ENCODE assay signal across 8 cellular contexts in the genomic region with DNA sequence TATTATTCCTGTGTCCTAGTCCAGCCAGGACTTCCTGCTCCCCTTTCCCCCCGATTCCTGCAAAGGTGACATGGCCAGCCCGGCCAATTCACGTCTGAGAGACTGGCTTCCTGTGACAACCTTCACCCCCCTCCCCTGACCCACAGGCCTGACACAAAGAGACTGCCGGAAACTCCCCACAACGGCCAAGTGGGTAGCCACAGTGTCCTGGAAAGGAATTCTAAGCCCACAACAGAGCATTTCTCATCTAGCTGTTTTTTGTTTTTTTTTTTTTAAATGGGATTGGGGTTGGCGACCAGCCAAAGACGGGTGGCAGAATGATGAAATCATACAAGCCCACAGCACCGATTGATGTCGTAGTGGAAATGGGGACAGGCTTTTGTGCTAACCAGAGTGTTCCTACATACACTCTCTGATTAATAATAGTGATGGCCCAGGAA. TPM values are rescaled to one million over a fixed set of nuclear protein-coding genes. Genes with fewer than 3 reads are reported as not detected.
A peak's percentile ranks its signal among the peaks of the same experiment; 100 is the strongest.
DNase-seq lines count a peak whose midpoint lies in the region; ATAC-seq, FAIRE-seq and TF ChIP-seq lines count a peak whose summit lies in the region.

No MANE protein-coding gene starts in this region.

- H3K27me3 Mint-ChIP-seq in WTC11 (ENCODE audit: low read depth), result no peaks in the 10 kb centered on the region

- BruUV-seq in endothelial cell of umbilical vein (replicated peaks; lab: Mats Ljungman, UMichigan), result no TSS peak

- CTCF ChIA-PET in WTC11 (lab: Charles Lee) (interaction anchor here (1.0 to 2.6 kb wide), 3 partner anchors 40 to 51 kb away, joined by 3 to 13 read pairs (median 3); partner anchors contain the start of gene SLC13A5), endothelial cell of umbilical vein (lab: Charles Lee) (interaction anchor here (1.0 to 5.8 kb wide), 2 partner anchors 19 to 90 kb away, joined by 3 to 81 read pairs; no protein-coding TSS in a partner anchor)

- no peak for TF ChIP-seq CTCF in WTC11 (IDR thresholded peaks at IDR 0.05)
- TF ChIP-seq CTCF in endothelial cell of umbilical vein (IDR thresholded peaks at IDR 0.05; ENCODE audit: extremely low read depth in 1 of 2, insufficient read depth in 1 of 2, low read depth in 1 of 2, low read length in 2 of 2), result no peak
- no peak for TF ChIP-seq CTCF in tibial artery (IDR thresholded peaks at IDR 0.05)

- H3K4me3 ChIP-seq in endothelial cell of umbilical vein (replicated peaks in 1 of 3; ENCODE audit: insufficient read depth in 1 of 3, low read depth in 1 of 3, low read length in 3 of 3) (peak overlapping the region in 1 of 3 experiments; percentile 13), muscle layer of duodenum (ENCODE audit: low read depth in 1 of 2, low read length in 2 of 2) (no peak overlapping the region), tibial artery (peak overlapping the region in 1 of 2 donors; percentile 25)

- H3K9me3 ChIP-seq in endothelial cell of umbilical vein (replicated peaks; ENCODE audit: control insufficient read depth, insufficient read depth, low read length) (no peaks in the 10 kb centered on the region), muscle layer of duodenum (ENCODE audit: control insufficient read depth in 1 of 2, low read length in 2 of 2) (no peaks in the 10 kb centered on the region), tibial artery (no peaks in the 10 kb centered on the region)

- DNase-seq in SKM-1 (lab: John Stamatoyannopoulos, UW; ENCODE audit: unreplicated experiment) (peak; percentile 1), SKM-1 treated with dmso at 0.1 percent for 144 hours (lab: John Stamatoyannopoulos, UW; ENCODE audit: unreplicated experiment) (no peak), WTC11 (ENCODE audit: low spot score) (peak; percentile 29), endothelial cell of umbilical vein (ENCODE audit: low read depth, low spot score) (peak; percentile 87), tibial artery (peak; percentile 66 to 77)

- POLR2A ChIA-PET in WTC11 (lab: Charles Lee) (interaction anchor here (0.7 kb wide), 1 partner anchor 9 kb away, joined by 3 read pairs; no protein-coding TSS in a partner anchor), endothelial cell of umbilical vein (lab: Charles Lee) (no interaction called here)

- H4K20me1 ChIP-seq in endothelial cell of umbilical vein (replicated peaks; ENCODE audit: control insufficient read depth, extremely low read depth, insufficient read depth, low read length), result no peaks in the 10 kb centered on the region

- no peaks in the 10 kb centered on the region for H3K27me3 ChIP-seq in endothelial cell of umbilical vein (ENCODE audit: control insufficient read depth in 2 of 2, insufficient read depth in 2 of 2, low read length in 2 of 2)
- H3K27me3 ChIP-seq in muscle layer of duodenum (ENCODE audit: low read depth, low read length), result no peaks in the 10 kb centered on the region
- H3K27me3 ChIP-seq in tibial artery, result no peaks in the 10 kb centered on the region

- FAIRE-seq in endothelial cell of umbilical vein (lab: Jason Lieb, UNC), result peak; percentile 82

- H3K36me3 ChIP-seq in endothelial cell of umbilical vein (ENCODE audit: control insufficient read depth in 2 of 2, extremely low read depth in 1 of 2, insufficient read depth in 2 of 2, low read length in 2 of 2), result no peaks in the 10 kb centered on the region
- peaks cover 0 to 7% of the 10 kb centered on the region in 2 donors for H3K36me3 ChIP-seq in muscle layer of duodenum (ENCODE audit: control insufficient read depth in 1 of 2, insufficient read depth in 2 of 2, low read length in 2 of 2)
- no peaks in the 10 kb centered on the region for H3K36me3 ChIP-seq in tibial artery

- H2AFZ ChIP-seq in endothelial cell of umbilical vein (ENCODE audit: low read depth, low read length), result no peak overlapping the region

- H3K36me3 Mint-ChIP-seq in WTC11, result peaks cover 7% of the 10 kb centered on the region; the same call in 1 of the 2 replicates

- H3K4me3 Mint-ChIP-seq in WTC11, result no peak overlapping the region

- H3K9me1 ChIP-seq in endothelial cell of umbilical vein (replicated peaks; ENCODE audit: control insufficient read depth, extremely low read depth, insufficient read depth, low read length), result no peaks in the 10 kb centered on the region

- intact Hi-C loops in endothelial cell of umbilical vein (cut with micrococcal nuclease), result loop anchor here (1.0 to 2.0 kb wide), 4 partner anchors 33 to 270 kb away; partner anchors contain the start of genes BCL6B, C17orf100, MED31 and RNASEK
- intact Hi-C loops in tibial artery (cut with DNase I; ENCODE audit: low total_unique reads), result no loop called here

- H3K4me1 ChIP-seq in endothelial cell of umbilical vein (ENCODE audit: control insufficient read depth, extremely low read depth, insufficient read depth, low read length), result peaks cover 36% of the 10 kb centered on the region
- H3K4me1 ChIP-seq in muscle layer of duodenum (ENCODE audit: control insufficient read depth in 1 of 2, insufficient read depth in 2 of 2, low read length in 2 of 2), result peaks cover 0 to 24% of the 10 kb centered on the region in 2 donors
- H3K4me1 ChIP-seq in tibial artery, result peaks cover 0 to 53% (median 37%) of the 10 kb centered on the region in 4 donors

- peaks cover 15% of the 10 kb centered on the region for H3K9me3 Mint-ChIP-seq in WTC11

- peak overlapping the region; percentile 77 for H3K9ac ChIP-seq in endothelial cell of umbilical vein (replicated peaks; ENCODE audit: extremely low read depth, insufficient read depth, low read length)

- ATAC-seq in WTC11 (peak; percentile 68), GM21576 (IDR thresholded peaks at IDR 0.05; ENCODE audit: unreplicated experiment) (no peak), GM18909 (IDR thresholded peaks at IDR 0.05; ENCODE audit: poor library complexity, unreplicated experiment) (no peak)

- H3K4me2 ChIP-seq in endothelial cell of umbilical vein (ENCODE audit: insufficient read depth, low read length), result peak overlapping the region; percentile 65

- H3K4me1 Mint-ChIP-seq in WTC11, result peaks cover 29% of the 10 kb centered on the region

- dilution Hi-C loops in endothelial cell of umbilical vein (cut with MboI; ENCODE audit: extremely low pct_ligation_motif_present, low sequenced_read_pairs), result no loop called here

- peak overlapping the region; percentile 87; the same call in 1 of the 2 replicates for H3K27ac Mint-ChIP-seq in WTC11

- TF ChIP-seq POLR2A in endothelial cell of umbilical vein (IDR thresholded peaks at IDR 0.05; ENCODE audit: low read depth, low read length), result no peak

- H3K27ac ChIP-seq in endothelial cell of umbilical vein (ENCODE audit: insufficient read depth, low read depth, low read length) (peak overlapping the region; percentile 96), muscle layer of duodenum (ENCODE audit: low read length) (peak overlapping the region; percentile 85), tibial artery (peak overlapping the region; percentile 70 to 86)

- H3K79me2 ChIP-seq in endothelial cell of umbilical vein (ENCODE audit: control insufficient read depth, insufficient read depth, low read length), result no peaks in the 10 kb centered on the region

TF ChIP-seq in WTC11, 78 proteins besides CTCF, POLR2A, EP300 and RAD21 (continues in another document):
- TF ChIP-seq, protein P1, sequence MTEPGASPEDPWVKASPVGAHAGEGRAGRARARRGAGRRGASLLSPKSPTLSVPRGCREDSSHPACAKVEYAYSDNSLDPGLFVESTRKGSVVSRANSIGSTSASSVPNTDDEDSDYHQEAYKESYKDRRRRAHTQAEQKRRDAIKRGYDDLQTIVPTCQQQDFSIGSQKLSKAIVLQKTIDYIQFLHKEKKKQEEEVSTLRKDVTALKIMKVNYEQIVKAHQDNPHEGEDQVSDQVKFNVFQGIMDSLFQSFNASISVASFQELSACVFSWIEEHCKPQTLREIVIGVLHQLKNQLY (CRISPR knock-in tag; IDR thresholded peaks at IDR 0.05), result no peak

TF ChIP-seq in endothelial cell of umbilical vein, 7 proteins besides CTCF, POLR2A, EP300 and RAD21 (continues in another document):
- TF ChIP-seq MYC (IDR thresholded peaks at IDR 0.05; ENCODE audit: low read depth, low read length), result no peak
- TF ChIP-seq JUN (IDR thresholded peaks at IDR 0.05; ENCODE audit: borderline replicate concordance, insufficient read depth, insufficient read length, low read depth), result no peak
- no peak for TF ChIP-seq MAX (IDR thresholded peaks at IDR 0.05; ENCODE audit: insufficient read depth, insufficient read length)

RNA-seq across cellular contexts. Expression of gene XAF1, which starts 2.8 kb away (rescaled TPM):
- total RNA-seq in WTC11 (2021) (0.16 to 0.37 TPM (median 0.20 TPM) in 3 replicates), endothelial cell of umbilical vein (15.0 and 21.5 TPM in 2 replicates)
- polyA plus RNA-seq in endothelial cell of umbilical vein, result 3.8 and 6.3 TPM in 2 replicates
- polyA plus RNA-seq in endothelial cell of umbilical vein (2011; cell fraction: cytosol; rRNA removed), result 4.8 and 6.5 TPM in 2 replicates
- 33.1 and 34.7 TPM in 2 replicates for polyA plus RNA-seq in endothelial cell of umbilical vein (2011; cell fraction: nucleus; rRNA removed)
- 2.8 and 4.4 TPM in 2 replicates for polyA plus RNA-seq in endothelial cell of umbilical vein (2012)
- polyA minus RNA-seq in endothelial cell of umbilical vein, result 25.2 and 34.8 TPM in 2 replicates
- not detected for polyA minus RNA-seq in endothelial cell of umbilical vein (2011; cell fraction: cytosol; rRNA and poly(A)+ RNA removed)
- polyA minus RNA-seq in endothelial cell of umbilical vein (2011; cell fraction: nucleus; rRNA and poly(A)+ RNA removed), result 20.0 and 26.7 TPM in 2 replicates

RNA-seq across cellular contexts. Expression of gene FBXO39, which starts 23.0 kb away (rescaled TPM):
- total RNA-seq in WTC11 (2021), result not detected in 3 replicates
- 0.20 and 0.99 TPM in 2 replicates for total RNA-seq in endothelial cell of umbilical vein
- 2.7 and 3.1 TPM in 2 replicates for polyA plus RNA-seq in endothelial cell of umbilical vein
- 2.3 and 2.9 TPM in 2 replicates for polyA plus RNA-seq in endothelial cell of umbilical vein (2011; cell fraction: cytosol; rRNA removed)
- 4.9 and 5.6 TPM in 2 replicates for polyA plus RNA-seq in endothelial cell of umbilical vein (2011; cell fraction: nucleus; rRNA removed)
- not detected in 2 replicates for polyA plus RNA-seq in endothelial cell of umbilical vein (2012)
- 2.7 and 3.1 TPM in 2 replicates for polyA minus RNA-seq in endothelial cell of umbilical vein
- not detected for polyA minus RNA-seq in endothelial cell of umbilical vein (2011; cell fraction: cytosol; rRNA and poly(A)+ RNA removed)
- polyA minus RNA-seq in endothelial cell of umbilical vein (2011; cell fraction: nucleus; rRNA and poly(A)+ RNA removed), result 3.4 and 4.3 TPM in 2 replicates

RNA-seq across cellular contexts. Expression of gene SLC13A5, which starts 39.9 kb away (rescaled TPM):
- total RNA-seq in WTC11 (2021) (1.6 to 2.3 TPM (median 1.8 TPM) in 3 replicates), endothelial cell of umbilical vein (not detected in 2 replicates)
- polyA plus RNA-seq in endothelial cell of umbilical vein, result 0.03 TPM in 2 replicates
- polyA plus RNA-seq in endothelial cell of umbilical vein (2011; cell fraction: cytosol; rRNA removed), result not detected in 2 replicates
- not detected in 2 replicates for polyA plus RNA-seq in endothelial cell of umbilical vein (2011; cell fraction: nucleus; rRNA removed)
- not detected in 2 replicates for polyA plus RNA-seq in endothelial cell of umbilical vein (2012)
- polyA minus RNA-seq in endothelial cell of umbilical vein, result 0.15 TPM in 1 of 2 replicates, not detected in the other
- not detected for polyA minus RNA-seq in endothelial cell of umbilical vein (2011; cell fraction: cytosol; rRNA and poly(A)+ RNA removed)
- not detected in 2 replicates for polyA minus RNA-seq in endothelial cell of umbilical vein (2011; cell fraction: nucleus; rRNA and poly(A)+ RNA removed)

Comparison
In these comparisons a context has a peak if more than half of its experiments do, and no peak if none do; other contexts are left out.
1. RNA of gene XAF1, which starts 2.8 kb away (total RNA-seq): 15.0 to 21.5 TPM in endothelial cell of umbilical vein; 0.16 to 0.37 TPM in WTC11; every median in the first group is over 10 times any median in the second.
2. Peak in every context shown above with its lines, with median percentiles within 50 percentile points of each other: H3K27ac ChIP-seq.